12 cellular contexts compared by ENCODE assay signal in genomic region chrX:71623714-71624113, GRCh38. TPM values are rescaled to one million over a fixed set of nuclear protein-coding genes. Genes with fewer than 3 reads are reported as not detected.
DNase-seq lines count a peak whose midpoint lies in the region; ATAC-seq, FAIRE-seq and TF ChIP-seq lines count a peak whose summit lies in the region.
"Had no signal": no experiment of that assay in that cellular context is flagged by ENCODE, and none has a peak within 500 bp of the region (broad histone marks: within the 10 kb centered on the region; RNA-seq: fewer than 3 reads in every experiment).

No MANE protein-coding gene starts in this region.

- peak overlapping the region; percentile 62; the same call in 1 of the 2 replicates for H3K4me2 ChIP-seq in KMS-11

- no peaks in the 10 kb centered on the region for H4K20me1 ChIP-seq in KMS-11 (ENCODE audit: insufficient read depth)

- no peak for TF ChIP-seq CTCF in GM13976 (IDR thresholded peaks at IDR 0.05; ENCODE audit: borderline replicate concordance, control extremely low read depth, extremely low read depth, insufficient read depth, missing control alignments)
- TF ChIP-seq CTCF in KMS-11 (conservative IDR thresholded peaks at IDR 0.05; ENCODE audit: low read depth, low read length) = no peak

- H3K27ac Mint-ChIP-seq in activated naive CD8-positive, alpha-beta T cell treated with anti-CD3 and anti-CD28 coated beads, Interleukin-2, amount 50 U/mL, for 24 hours = peak overlapping the region; percentile 94

- peaks cover 3% of the 10 kb centered on the region for H3K36me3 Mint-ChIP-seq in activated naive CD8-positive, alpha-beta T cell treated with anti-CD3 and anti-CD28 coated beads, Interleukin-2, amount 50 U/mL, for 24 hours (ENCODE audit: low read depth)

- DNase-seq in GM13976 (ENCODE audit: low spot score) (peak; percentile 32), small intestine (peak; percentile 42), SHP77 (lab: John Stamatoyannopoulos, UW) (no peak), DMS114 treated with DMSO at 0.1 percent for 48 hours (lab: John Stamatoyannopoulos, UW; ENCODE audit: unreplicated experiment) (no peak)
- DNase-seq in activated naive CD8-positive, alpha-beta T cell treated with anti-CD3 and anti-CD28 coated beads, Interleukin-2, amount 50 U/mL, for 24 hours = no peak
- DNase-seq in stimulated activated naive CD4-positive, alpha-beta T cell (lab: John Stamatoyannopoulos, UW) = no peak
- DNase-seq: COR-L47; NCI-H1105 treated with DMSO at 0.1 percent for 48 hours; NCI-H748 treated with DMSO at 0.1 percent for 48 hours; ovary; stimulated activated CD4-positive, alpha-beta T cell treated with anti-CD3 and anti-CD28 coated beads, Interleukin-2, amount 100 ng/mL, for 24 hours had no signal

- H3K4me3 ChIP-seq in KMS-11 (IDR thresholded peaks at IDR 0.05; ENCODE audit: insufficient read depth, low read depth, low read length) (no peak overlapping the region), small intestine (ENCODE audit: low read depth in 1 of 2, low read length in 2 of 2) (no peak overlapping the region)
- H3K4me3 ChIP-seq: ovary had no signal

- H3K79me2 ChIP-seq in KMS-11 (ENCODE audit: insufficient read depth, low read depth) = no peaks in the 10 kb centered on the region

- peak overlapping the region; percentile 74 for H3K4me3 Mint-ChIP-seq in activated naive CD8-positive, alpha-beta T cell treated with anti-CD3 and anti-CD28 coated beads, Interleukin-2, amount 50 U/mL, for 24 hours

- H3K9ac ChIP-seq in KMS-11 = no peak overlapping the region

- no peaks in the 10 kb centered on the region for H3K36me3 ChIP-seq in KMS-11 (ENCODE audit: insufficient read depth)
- H3K36me3 ChIP-seq in small intestine (ENCODE audit: control insufficient read depth in 2 of 2, insufficient read depth in 2 of 2, low read length in 2 of 2) = no peaks in the 10 kb centered on the region
- H3K36me3 ChIP-seq: ovary had no signal

- peaks cover 63% of the 10 kb centered on the region for H3K4me1 Mint-ChIP-seq in activated naive CD8-positive, alpha-beta T cell treated with anti-CD3 and anti-CD28 coated beads, Interleukin-2, amount 50 U/mL, for 24 hours

- FAIRE-seq in small intestine (lab: Jason Lieb, UNC) = no peak

- no peaks in the 10 kb centered on the region for H3K9me3 ChIP-seq in small intestine (ENCODE audit: control insufficient read depth, low read depth)
- H3K9me3 ChIP-seq: ovary had no signal

- ATAC-seq in activated naive CD8-positive, alpha-beta T cell treated with anti-CD3 and anti-CD28 coated beads, Interleukin-2, amount 50 U/mL, for 24 hours = peak; percentile 52

- in situ Hi-C loops in GM13976 (cut with MboI; ENCODE audit: low sequenced_read_pairs, unreplicated experiment) = no loop called here

- no peaks in the 10 kb centered on the region for H3K27me3 ChIP-seq in KMS-11 (ENCODE audit: insufficient read depth, low read depth)
- no peaks in the 10 kb centered on the region for H3K27me3 ChIP-seq in small intestine (ENCODE audit: control insufficient read depth in 2 of 2, insufficient read depth in 2 of 2, low read length in 2 of 2)
- H3K27me3 ChIP-seq: ovary had no signal

- H3K4me1 ChIP-seq in KMS-11 (ENCODE audit: low read depth, poor library complexity, severe bottlenecking) = peaks cover 50% of the 10 kb centered on the region
- peaks cover 2 to 11% of the 10 kb centered on the region in 2 donors for H3K4me1 ChIP-seq in small intestine (ENCODE audit: control insufficient read depth in 2 of 2, insufficient read depth in 1 of 2, low read depth in 1 of 2, low read length in 1 of 2)

- H3K27me3 Mint-ChIP-seq in activated naive CD8-positive, alpha-beta T cell treated with anti-CD3 and anti-CD28 coated beads, Interleukin-2, amount 50 U/mL, for 24 hours = no peaks in the 10 kb centered on the region

- 70 to 75% (median 72%) methylated on average over 3 of the region's 3 CpGs for WGBS in small intestine, 3 donors

- H2AFZ ChIP-seq in KMS-11 (ENCODE audit: low read depth) = no peak overlapping the region

- H3K9me3 Mint-ChIP-seq in activated naive CD8-positive, alpha-beta T cell treated with anti-CD3 and anti-CD28 coated beads, Interleukin-2, amount 50 U/mL, for 24 hours = no peaks in the 10 kb centered on the region

- no peak overlapping the region for H3K27ac ChIP-seq in KMS-11
- peak overlapping the region; percentile 93 for H3K27ac ChIP-seq in small intestine (ENCODE audit: low read depth in 1 of 2, low read length in 1 of 2)

RNA-seq across cellular contexts. Expression of gene CXCR3, which starts 5.4 kb away (rescaled TPM):
- 1 to 10 TPM; 4.1 to 7.6 (median 4.2) TPM for polyA plus RNA-seq in small intestine

RNA-seq across cellular contexts. Expression of gene GCNA, which starts 45.5 kb away (rescaled TPM):
- 1 to 10 TPM; 1.1 to 1.6 (median 1.5) TPM for polyA plus RNA-seq in small intestine

Comparison
In these comparisons a context has a peak if more than half of its experiments do, and no peak if none do; other contexts are left out.
1. DNase-seq: peak in GM13976 (single experiment) and small intestine (single experiment); none in activated naive CD8-positive, alpha-beta T cell treated with anti-CD3 and anti-CD28 coated beads, Interleukin-2, amount 50 U/mL, for 24 hours (single experiment), SHP77 (0 of 2), stimulated activated naive CD4-positive, alpha-beta T cell (0 of 6) and DMS114 treated with DMSO at 0.1 percent for 48 hours (single experiment).